In the genomic region with DNA sequence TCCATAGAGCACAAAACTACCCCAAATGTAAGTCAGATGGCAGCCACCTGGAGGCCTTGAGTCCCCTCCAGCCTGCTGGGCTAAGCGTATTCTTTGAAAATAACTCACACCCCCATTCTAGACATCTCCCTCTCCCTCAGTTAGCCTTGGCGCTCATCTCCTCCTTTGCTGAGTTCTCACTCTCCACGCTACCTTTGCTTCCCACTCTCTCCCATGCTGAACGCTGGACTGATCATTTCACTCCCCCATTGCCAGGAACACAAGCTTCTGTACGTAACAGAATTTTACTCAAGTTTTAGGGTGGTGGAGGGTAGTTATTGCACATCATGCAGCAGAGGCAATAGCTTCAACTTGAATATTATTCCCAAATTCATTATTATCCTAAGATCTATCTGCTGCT, we compare ENCODE assay signal across 28 cellular contexts. TPM values are rescaled to one million over a fixed set of nuclear protein-coding genes. Genes with fewer than 3 reads are reported as not detected.
"Had no signal": no experiment of that assay in that cellular context is flagged by ENCODE, and none has a peak within 500 bp of the region (broad histone marks: within the 10 kb centered on the region; RNA-seq: fewer than 3 reads in every experiment).

No MANE protein-coding gene starts in this region.

- H3K4me1 Mint-ChIP-seq: immature natural killer cell; stimulated activated effector memory CD8-positive, alpha-beta T cell treated with anti-CD3 and anti-CD28 coated beads, Interleukin-12 subunit alpha, Interleukin-12 subunit beta, amount 100 ng/mL, for 72 hours had no signal

- H3K9me3 ChIP-seq: left lung, lower lobe of right lung, mucosa of descending colon, ovary, right atrium auricular region, right lobe of liver, suprapubic skin, tibial nerve, uterus had no signal

- H3K9me3 Mint-ChIP-seq: immature natural killer cell; natural killer cell treated with Interleukin-12 subunit alpha and Interleukin-12 subunit beta and Interleukin-15 and Interleukin-18, amount 100 ng/mL, for 72 hours; type B pancreatic cell had no signal

- FAIRE-seq: islet of Langerhans, kidney had no signal

- H3K27ac Mint-ChIP-seq: immature natural killer cell; mesothelial cell of epicardium; natural killer cell treated with Interleukin-12 subunit alpha and Interleukin-12 subunit beta and Interleukin-15 and Interleukin-18, amount 100 ng/mL, for 72 hours; progenitor cell of endocrine pancreas; stimulated activated effector memory CD8-positive, alpha-beta T cell treated with anti-CD3 and anti-CD28 coated beads, Interleukin-12 subunit alpha, Interleukin-12 subunit beta, amount 100 ng/mL, for 72 hours; type B pancreatic cell had no signal

- H3K36me3 ChIP-seq: left lung, lower lobe of right lung, ovary, right atrium auricular region, right lobe of liver, suprapubic skin, tibial nerve, uterus had no signal

- H3K36me3 Mint-ChIP-seq: immature natural killer cell; mesothelial cell of epicardium; natural killer cell treated with Interleukin-12 subunit alpha and Interleukin-12 subunit beta and Interleukin-15 and Interleukin-18, amount 100 ng/mL, for 72 hours; stimulated activated effector memory CD8-positive, alpha-beta T cell treated with anti-CD3 and anti-CD28 coated beads, Interleukin-12 subunit alpha, Interleukin-12 subunit beta, amount 100 ng/mL, for 72 hours; type B pancreatic cell had no signal

- H3K4me1 ChIP-seq: left lung, lower lobe of right lung, right atrium auricular region, right lobe of liver, suprapubic skin, tibial nerve, uterus had no signal

- H3K27ac ChIP-seq: left lung, lower lobe of right lung, ovary, right atrium auricular region, right lobe of liver, suprapubic skin, tibial nerve, uterus had no signal

- H3K4me3 Mint-ChIP-seq: immature natural killer cell; mesothelial cell of epicardium; natural killer cell treated with Interleukin-12 subunit alpha and Interleukin-12 subunit beta and Interleukin-15 and Interleukin-18, amount 100 ng/mL, for 72 hours; stimulated activated effector memory CD8-positive, alpha-beta T cell treated with anti-CD3 and anti-CD28 coated beads, Interleukin-12 subunit alpha, Interleukin-12 subunit beta, amount 100 ng/mL, for 72 hours; stimulated activated naive CD8-positive, alpha-beta T cell treated with anti-CD3 and anti-CD28 coated beads, Interleukin-15, Interleukin-2, amounts not matched to agents 100 ng/mL and 50 ng/mL, for 24 hours; type B pancreatic cell had no signal

- DNase-seq: immature natural killer cell; kidney; left colon; left lung; lower lobe of right lung; mammary epithelial cell; mesenchymal stem cell; mucosa of descending colon; naive thymus-derived CD4-positive, alpha-beta T cell; ovary; right lobe of liver; stimulated activated CD4-positive, alpha-beta T cell treated with anti-CD3 and anti-CD28 coated beads, Interleukin-12 subunit alpha, Interleukin-12 subunit beta, amount 100 ng/mL, for 4 hours; stimulated activated CD4-positive, alpha-beta T cell treated with anti-CD3 and anti-CD28 coated beads, Interleukin-15, amount 100 ng/mL, for 24 hours; stimulated activated CD4-positive, alpha-beta T cell treated with anti-CD3 and anti-CD28 coated beads, Interleukin-2, amount 100 ng/mL, for 24 hours; stimulated activated CD4-positive, alpha-beta T cell treated with anti-CD3 and anti-CD28 coated beads, Interleukin-4, amount 100 ng/mL, for 1 hour; stimulated activated naive CD4-positive, alpha-beta T cell; uterus had no signal

- H3K27me3 ChIP-seq: ovary, right atrium auricular region, right lobe of liver, tibial nerve, uterus had no signal

- H3K4me3 ChIP-seq: left lung, lower lobe of right lung, mucosa of descending colon, ovary, right atrium auricular region, right lobe of liver, suprapubic skin, tibial nerve, uterus had no signal

RNA-seq across cellular contexts. Expression of a gene that starts 47.5 kb away (rescaled TPM):
- total RNA-seq: mammary epithelial cell, myocyte had no signal
